Comparison of ENCODE assay signal across 2 cellular contexts in the genomic region with DNA sequence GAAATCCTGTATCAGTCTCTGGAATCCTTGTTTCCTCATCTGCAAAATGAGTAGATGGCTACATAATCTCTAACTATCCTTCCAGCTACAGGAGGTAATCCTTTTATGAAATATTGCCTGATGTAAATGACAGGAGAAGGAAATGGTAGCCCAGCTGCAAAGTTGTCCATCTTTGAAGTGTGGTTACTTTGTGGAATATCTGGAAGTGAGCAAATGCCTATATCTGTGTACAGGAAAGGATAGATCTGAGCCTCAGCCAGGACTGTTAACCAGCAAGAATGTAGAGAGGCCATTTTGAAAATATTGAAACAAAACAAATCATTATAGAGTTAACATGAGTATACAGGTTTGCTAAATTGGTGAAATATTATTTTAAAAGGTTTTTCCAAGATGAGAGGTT.
TF ChIP-seq lines count a peak whose summit lies in the region.

No MANE protein-coding gene starts in this region.

TF ChIP-seq in SK-N-SH, 30 proteins besides CTCF, POLR2A, EP300 and RAD21 (continued from another document):
- TF ChIP-seq FOXJ3 (CRISPR knock-in tag; IDR thresholded peaks at IDR 0.05) (no peak), RCOR1 (IDR thresholded peaks at IDR 0.05; ENCODE audit: low read length) (no peak), MXI1 (IDR thresholded peaks at IDR 0.05; ENCODE audit: low read depth, low read length) (no peak), GABPA (IDR thresholded peaks at IDR 0.05; ENCODE audit: low read depth) (no peak), FOXM1 (IDR thresholded peaks at IDR 0.05; ENCODE audit: low read depth) (no peak), NFIC (IDR thresholded peaks at IDR 0.05; ENCODE audit: borderline replicate concordance) (no peak), GATA2 (CRISPR knock-in tag; IDR thresholded peaks at IDR 0.05) (no peak), NRF1 (IDR thresholded peaks at IDR 0.05; ENCODE audit: low read depth, low read length) (no peak), SMC3 (IDR thresholded peaks at IDR 0.05; ENCODE audit: low read depth, low read length) (no peak), RFX5 (IDR thresholded peaks at IDR 0.05; ENCODE audit: low read length) (no peak), RXRA (IDR thresholded peaks at IDR 0.05; ENCODE audit: borderline replicate concordance, low read depth) (no peak)
- TF ChIP-seq, protein P1, sequence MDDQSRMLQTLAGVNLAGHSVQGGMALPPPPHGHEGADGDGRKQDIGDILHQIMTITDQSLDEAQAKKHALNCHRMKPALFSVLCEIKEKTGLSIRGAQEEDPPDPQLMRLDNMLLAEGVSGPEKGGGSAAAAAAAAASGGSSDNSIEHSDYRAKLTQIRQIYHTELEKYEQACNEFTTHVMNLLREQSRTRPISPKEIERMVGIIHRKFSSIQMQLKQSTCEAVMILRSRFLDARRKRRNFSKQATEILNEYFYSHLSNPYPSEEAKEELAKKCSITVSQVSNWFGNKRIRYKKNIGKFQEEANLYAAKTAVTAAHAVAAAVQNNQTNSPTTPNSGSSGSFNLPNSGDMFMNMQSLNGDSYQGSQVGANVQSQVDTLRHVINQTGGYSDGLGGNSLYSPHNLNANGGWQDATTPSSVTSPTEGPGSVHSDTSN (IDR thresholded peaks at IDR 0.05): no peak
- TF ChIP-seq, protein P2, sequence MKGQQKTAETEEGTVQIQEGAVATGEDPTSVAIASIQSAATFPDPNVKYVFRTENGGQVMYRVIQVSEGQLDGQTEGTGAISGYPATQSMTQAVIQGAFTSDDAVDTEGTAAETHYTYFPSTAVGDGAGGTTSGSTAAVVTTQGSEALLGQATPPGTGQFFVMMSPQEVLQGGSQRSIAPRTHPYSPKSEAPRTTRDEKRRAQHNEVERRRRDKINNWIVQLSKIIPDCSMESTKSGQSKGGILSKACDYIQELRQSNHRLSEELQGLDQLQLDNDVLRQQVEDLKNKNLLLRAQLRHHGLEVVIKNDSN (IDR thresholded peaks at IDR 0.05; ENCODE audit: borderline replicate concordance, low read depth): no peak
- TF ChIP-seq, protein P3, sequence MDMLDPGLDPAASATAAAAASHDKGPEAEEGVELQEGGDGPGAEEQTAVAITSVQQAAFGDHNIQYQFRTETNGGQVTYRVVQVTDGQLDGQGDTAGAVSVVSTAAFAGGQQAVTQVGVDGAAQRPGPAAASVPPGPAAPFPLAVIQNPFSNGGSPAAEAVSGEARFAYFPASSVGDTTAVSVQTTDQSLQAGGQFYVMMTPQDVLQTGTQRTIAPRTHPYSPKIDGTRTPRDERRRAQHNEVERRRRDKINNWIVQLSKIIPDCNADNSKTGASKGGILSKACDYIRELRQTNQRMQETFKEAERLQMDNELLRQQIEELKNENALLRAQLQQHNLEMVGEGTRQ (IDR thresholded peaks at IDR 0.05; ENCODE audit: borderline replicate concordance, low read depth, low read length): no peak
- TF ChIP-seq, protein P4, sequence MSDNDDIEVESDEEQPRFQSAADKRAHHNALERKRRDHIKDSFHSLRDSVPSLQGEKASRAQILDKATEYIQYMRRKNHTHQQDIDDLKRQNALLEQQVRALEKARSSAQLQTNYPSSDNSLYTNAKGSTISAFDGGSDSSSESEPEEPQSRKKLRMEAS (IDR thresholded peaks at IDR 0.05; ENCODE audit: low read depth): no peak

TF ChIP-seq in SK-N-SH treated with all-trans-retinoic acid at 6 μM for 48 hours, 23 proteins besides CTCF, POLR2A, EP300 and RAD21 (continued from another document):
- TF ChIP-seq, protein P5, sequence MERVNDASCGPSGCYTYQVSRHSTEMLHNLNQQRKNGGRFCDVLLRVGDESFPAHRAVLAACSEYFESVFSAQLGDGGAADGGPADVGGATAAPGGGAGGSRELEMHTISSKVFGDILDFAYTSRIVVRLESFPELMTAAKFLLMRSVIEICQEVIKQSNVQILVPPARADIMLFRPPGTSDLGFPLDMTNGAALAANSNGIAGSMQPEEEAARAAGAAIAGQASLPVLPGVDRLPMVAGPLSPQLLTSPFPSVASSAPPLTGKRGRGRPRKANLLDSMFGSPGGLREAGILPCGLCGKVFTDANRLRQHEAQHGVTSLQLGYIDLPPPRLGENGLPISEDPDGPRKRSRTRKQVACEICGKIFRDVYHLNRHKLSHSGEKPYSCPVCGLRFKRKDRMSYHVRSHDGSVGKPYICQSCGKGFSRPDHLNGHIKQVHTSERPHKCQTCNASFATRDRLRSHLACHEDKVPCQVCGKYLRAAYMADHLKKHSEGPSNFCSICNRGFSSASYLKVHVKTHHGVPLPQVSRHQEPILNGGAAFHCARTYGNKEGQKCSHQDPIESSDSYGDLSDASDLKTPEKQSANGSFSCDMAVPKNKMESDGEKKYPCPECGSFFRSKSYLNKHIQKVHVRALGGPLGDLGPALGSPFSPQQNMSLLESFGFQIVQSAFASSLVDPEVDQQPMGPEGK (CRISPR knock-in tag; IDR thresholded peaks at IDR 0.05; ENCODE audit: borderline replicate concordance): no peak
- no peak for TF ChIP-seq PPARA (CRISPR knock-in tag; IDR thresholded peaks at IDR 0.05; ENCODE audit: borderline replicate concordance)
- TF ChIP-seq SNAI2 (CRISPR knock-in tag; IDR thresholded peaks at IDR 0.05): no peak
- no peak for TF ChIP-seq ESRRG (CRISPR knock-in tag; IDR thresholded peaks at IDR 0.05)
- TF ChIP-seq ZNF8 (CRISPR knock-in tag; IDR thresholded peaks at IDR 0.05): no peak
- TF ChIP-seq, protein P6, sequence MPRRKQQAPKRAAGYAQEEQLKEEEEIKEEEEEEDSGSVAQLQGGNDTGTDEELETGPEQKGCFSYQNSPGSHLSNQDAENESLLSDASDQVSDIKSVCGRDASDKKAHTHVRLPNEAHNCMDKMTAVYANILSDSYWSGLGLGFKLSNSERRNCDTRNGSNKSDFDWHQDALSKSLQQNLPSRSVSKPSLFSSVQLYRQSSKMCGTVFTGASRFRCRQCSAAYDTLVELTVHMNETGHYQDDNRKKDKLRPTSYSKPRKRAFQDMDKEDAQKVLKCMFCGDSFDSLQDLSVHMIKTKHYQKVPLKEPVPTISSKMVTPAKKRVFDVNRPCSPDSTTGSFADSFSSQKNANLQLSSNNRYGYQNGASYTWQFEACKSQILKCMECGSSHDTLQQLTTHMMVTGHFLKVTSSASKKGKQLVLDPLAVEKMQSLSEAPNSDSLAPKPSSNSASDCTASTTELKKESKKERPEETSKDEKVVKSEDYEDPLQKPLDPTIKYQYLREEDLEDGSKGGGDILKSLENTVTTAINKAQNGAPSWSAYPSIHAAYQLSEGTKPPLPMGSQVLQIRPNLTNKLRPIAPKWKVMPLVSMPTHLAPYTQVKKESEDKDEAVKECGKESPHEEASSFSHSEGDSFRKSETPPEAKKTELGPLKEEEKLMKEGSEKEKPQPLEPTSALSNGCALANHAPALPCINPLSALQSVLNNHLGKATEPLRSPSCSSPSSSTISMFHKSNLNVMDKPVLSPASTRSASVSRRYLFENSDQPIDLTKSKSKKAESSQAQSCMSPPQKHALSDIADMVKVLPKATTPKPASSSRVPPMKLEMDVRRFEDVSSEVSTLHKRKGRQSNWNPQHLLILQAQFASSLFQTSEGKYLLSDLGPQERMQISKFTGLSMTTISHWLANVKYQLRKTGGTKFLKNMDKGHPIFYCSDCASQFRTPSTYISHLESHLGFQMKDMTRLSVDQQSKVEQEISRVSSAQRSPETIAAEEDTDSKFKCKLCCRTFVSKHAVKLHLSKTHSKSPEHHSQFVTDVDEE (CRISPR knock-in tag; IDR thresholded peaks at IDR 0.05): no peak
- TF ChIP-seq OSR1 (CRISPR knock-in tag; IDR thresholded peaks at IDR 0.05): no peak
- no peak for TF ChIP-seq ZC3H10 (CRISPR knock-in tag; IDR thresholded peaks at IDR 0.05)
- TF ChIP-seq GLIS3 (CRISPR knock-in tag; IDR thresholded peaks at IDR 0.05): no peak
- TF ChIP-seq TCF4 (CRISPR knock-in tag; IDR thresholded peaks at IDR 0.05; ENCODE audit: borderline replicate concordance): no peak
- TF ChIP-seq ZFP3 (CRISPR knock-in tag; IDR thresholded peaks at IDR 0.05): no peak
- TF ChIP-seq, protein P7, sequence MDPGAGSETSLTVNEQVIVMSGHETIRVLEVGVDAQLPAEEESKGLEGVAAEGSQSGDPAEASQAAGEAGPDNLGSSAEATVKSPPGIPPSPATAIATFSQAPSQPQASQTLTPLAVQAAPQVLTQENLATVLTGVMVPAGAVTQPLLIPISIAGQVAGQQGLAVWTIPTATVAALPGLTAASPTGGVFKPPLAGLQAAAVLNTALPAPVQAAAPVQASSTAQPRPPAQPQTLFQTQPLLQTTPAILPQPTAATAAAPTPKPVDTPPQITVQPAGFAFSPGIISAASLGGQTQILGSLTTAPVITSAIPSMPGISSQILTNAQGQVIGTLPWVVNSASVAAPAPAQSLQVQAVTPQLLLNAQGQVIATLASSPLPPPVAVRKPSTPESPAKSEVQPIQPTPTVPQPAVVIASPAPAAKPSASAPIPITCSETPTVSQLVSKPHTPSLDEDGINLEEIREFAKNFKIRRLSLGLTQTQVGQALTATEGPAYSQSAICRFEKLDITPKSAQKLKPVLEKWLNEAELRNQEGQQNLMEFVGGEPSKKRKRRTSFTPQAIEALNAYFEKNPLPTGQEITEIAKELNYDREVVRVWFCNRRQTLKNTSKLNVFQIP (CRISPR knock-in tag; IDR thresholded peaks at IDR 0.05; ENCODE audit: borderline replicate concordance, low read depth): no peak
- no peak for TF ChIP-seq ISL1 (CRISPR knock-in tag; IDR thresholded peaks at IDR 0.05)
- TF ChIP-seq, protein P8, sequence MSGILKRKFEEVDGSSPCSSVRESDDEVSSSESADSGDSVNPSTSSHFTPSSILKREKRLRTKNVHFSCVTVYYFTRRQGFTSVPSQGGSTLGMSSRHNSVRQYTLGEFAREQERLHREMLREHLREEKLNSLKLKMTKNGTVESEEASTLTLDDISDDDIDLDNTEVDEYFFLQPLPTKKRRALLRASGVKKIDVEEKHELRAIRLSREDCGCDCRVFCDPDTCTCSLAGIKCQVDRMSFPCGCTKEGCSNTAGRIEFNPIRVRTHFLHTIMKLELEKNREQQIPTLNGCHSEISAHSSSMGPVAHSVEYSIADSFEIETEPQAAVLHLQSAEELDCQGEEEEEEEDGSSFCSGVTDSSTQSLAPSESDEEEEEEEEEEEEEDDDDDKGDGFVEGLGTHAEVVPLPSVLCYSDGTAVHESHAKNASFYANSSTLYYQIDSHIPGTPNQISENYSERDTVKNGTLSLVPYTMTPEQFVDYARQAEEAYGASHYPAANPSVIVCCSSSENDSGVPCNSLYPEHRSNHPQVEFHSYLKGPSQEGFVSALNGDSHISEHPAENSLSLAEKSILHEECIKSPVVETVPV (CRISPR knock-in tag; IDR thresholded peaks at IDR 0.05): no peak
